Comparison of ENCODE assay signal across 1 cellular context in genomic region chr1:218463194-218464156, GRCh38.
TF ChIP-seq lines count a peak whose summit lies in the region.

No MANE protein-coding gene starts in this region.

TF ChIP-seq in SK-N-SH, 30 proteins besides CTCF, POLR2A, EP300 and RAD21 (continued from another document):
- TF ChIP-seq MEF2A (IDR thresholded peaks at IDR 0.05; ENCODE audit: borderline replicate concordance, low read depth) (0 out of 2 replicates have a peak, but pooled peaks have one; percentile 7), ZBTB33 (IDR thresholded peaks at IDR 0.05; ENCODE audit: borderline replicate concordance, low read depth) (no peak), FOXJ3 (CRISPR knock-in tag; IDR thresholded peaks at IDR 0.05) (no peak), JUND (IDR thresholded peaks at IDR 0.05) (peak; percentile 76), YY1 (IDR thresholded peaks at IDR 0.05; ENCODE audit: low read depth) (no peak), POLR2AphosphoS5 (IDR thresholded peaks at IDR 0.05; ENCODE audit: low read depth, low read length) (no peak), FOXM1 (IDR thresholded peaks at IDR 0.05; ENCODE audit: low read depth) (no peak), FOSL2 (IDR thresholded peaks at IDR 0.05; ENCODE audit: borderline replicate concordance, low read depth) (peak; percentile 73)
